ENCODE assay signal across 20 cellular contexts in the genomic region with DNA sequence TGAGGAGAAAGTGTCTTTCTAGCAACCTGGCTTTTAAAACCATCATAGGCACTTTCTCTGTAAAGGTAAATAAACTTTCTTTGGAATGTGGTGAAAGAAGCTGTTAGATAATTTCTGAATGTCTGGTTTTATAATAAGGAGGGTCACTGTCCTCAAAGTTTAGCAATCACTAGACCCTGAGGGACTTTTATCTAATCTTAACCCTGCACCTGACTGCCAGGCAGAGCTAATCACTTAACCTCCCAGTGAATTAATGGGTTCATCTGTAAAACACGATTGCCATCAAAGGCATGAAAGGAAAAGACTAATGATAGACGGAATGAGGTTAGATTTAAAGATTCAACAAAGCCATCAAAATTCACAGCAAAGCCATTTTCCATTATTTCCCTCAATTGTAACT.
"Had no signal": no experiment of that assay in that cellular context is flagged by ENCODE, and none has a peak within 500 bp of the region (broad histone marks: within the 10 kb centered on the region; RNA-seq: fewer than 3 reads in every experiment).

No MANE protein-coding gene starts in this region.

- H3K27ac Mint-ChIP-seq: activated CD4-positive, alpha-beta memory T cell treated with anti-CD3 and anti-CD28 coated beads for 36 hours; activated CD4-positive, alpha-beta T cell treated with anti-CD3 and anti-CD28 coated beads for 36 hours; activated CD8-positive, alpha-beta memory T cell treated with anti-CD3 and anti-CD28 coated beads, Interleukin-2, amount 10 ng/mL, durations not matched to agents 7 days and 5 days; activated naive CD4-positive, alpha-beta T cell treated with anti-CD3 and anti-CD28 coated beads, Interleukin-2, amount 10 ng/mL, durations not matched to agents 7 days and 5 days; activated T-helper 2 cell treated with anti-CD3 and anti-CD28 coated beads, Interferon-gamma antibody, Interleukin-2, Interleukin-4, amounts not matched to agents 10 μg/mL and 5 μg/mL and 100 μg/mL, durations not matched to agents 14 hours and 24 hours and 36 hours; effector memory CD8-positive, alpha-beta T cell; stimulated activated naive CD8-positive, alpha-beta T cell treated with anti-CD3 and anti-CD28 coated beads, Interleukin-15, amount 100 ng/mL, for 72 hours had no signal

- H3K4me1 ChIP-seq: ascending aorta, prostate gland, right lobe of liver had no signal

- H3K4me1 Mint-ChIP-seq: stimulated activated naive CD8-positive, alpha-beta T cell treated with anti-CD3 and anti-CD28 coated beads, Interleukin-15, amount 100 ng/mL, for 72 hours had no signal

- H3K4me3 Mint-ChIP-seq: activated CD4-positive, alpha-beta memory T cell treated with anti-CD3 and anti-CD28 coated beads for 36 hours; activated CD4-positive, alpha-beta T cell treated with anti-CD3 and anti-CD28 coated beads for 36 hours; activated CD8-positive, alpha-beta memory T cell treated with anti-CD3 and anti-CD28 coated beads, Interleukin-2, amount 10 ng/mL, durations not matched to agents 7 days and 5 days; activated naive CD4-positive, alpha-beta T cell treated with anti-CD3 and anti-CD28 coated beads, Interleukin-2, amount 10 ng/mL, durations not matched to agents 7 days and 5 days; effector memory CD8-positive, alpha-beta T cell; stimulated activated naive CD8-positive, alpha-beta T cell treated with anti-CD3 and anti-CD28 coated beads, Interleukin-15, amount 100 ng/mL, for 72 hours; type B pancreatic cell had no signal

- H3K27me3 Mint-ChIP-seq: activated CD4-positive, alpha-beta memory T cell treated with anti-CD3 and anti-CD28 coated beads for 36 hours; activated naive CD4-positive, alpha-beta T cell treated with anti-CD3 and anti-CD28 coated beads, Interleukin-2, amount 10 ng/mL, durations not matched to agents 7 days and 5 days; effector memory CD8-positive, alpha-beta T cell; stimulated activated naive CD8-positive, alpha-beta T cell treated with anti-CD3 and anti-CD28 coated beads, Interleukin-15, amount 100 ng/mL, for 72 hours had no signal

- FAIRE-seq: bronchial epithelial cell, frontal cortex had no signal

- H3K36me3 ChIP-seq: ascending aorta, heart left ventricle, prostate gland, right lobe of liver, WERI-Rb-1 had no signal

- H3K9me3 ChIP-seq: ascending aorta, heart left ventricle, prostate gland, right lobe of liver had no signal

- ATAC-seq: activated CD4-positive, alpha-beta T cell treated with anti-CD3 and anti-CD28 coated beads for 36 hours; activated CD8-positive, alpha-beta memory T cell treated with anti-CD3 and anti-CD28 coated beads, Interleukin-2, amount 10 ng/mL, durations not matched to agents 7 days and 5 days; effector memory CD8-positive, alpha-beta T cell; heart left ventricle; left colon; right lobe of liver; stimulated activated naive CD8-positive, alpha-beta T cell treated with anti-CD3 and anti-CD28 coated beads, Interleukin-15, amount 100 ng/mL, for 72 hours had no signal

- H3K9me3 Mint-ChIP-seq: activated CD4-positive, alpha-beta memory T cell treated with anti-CD3 and anti-CD28 coated beads for 36 hours; activated naive CD4-positive, alpha-beta T cell treated with anti-CD3 and anti-CD28 coated beads, Interleukin-2, amount 10 ng/mL, durations not matched to agents 7 days and 5 days; activated T-helper 2 cell treated with anti-CD3 and anti-CD28 coated beads, Interferon-gamma antibody, Interleukin-2, Interleukin-4, amounts not matched to agents 10 μg/mL and 5 μg/mL and 100 μg/mL, durations not matched to agents 14 hours and 24 hours and 36 hours; stimulated activated naive CD8-positive, alpha-beta T cell treated with anti-CD3 and anti-CD28 coated beads, Interleukin-15, amount 100 ng/mL, for 72 hours; type B pancreatic cell had no signal

- H3K4me3 ChIP-seq: ascending aorta, heart left ventricle, lung, prostate gland, right lobe of liver had no signal

- H3K27me3 ChIP-seq: ascending aorta, heart left ventricle, right lobe of liver had no signal

- H3K27ac ChIP-seq: ascending aorta, heart left ventricle, prostate gland, right lobe of liver, WERI-Rb-1 had no signal

- H3K36me3 Mint-ChIP-seq: activated CD4-positive, alpha-beta memory T cell treated with anti-CD3 and anti-CD28 coated beads for 36 hours; activated CD8-positive, alpha-beta memory T cell treated with anti-CD3 and anti-CD28 coated beads, Interleukin-2, amount 10 ng/mL, durations not matched to agents 7 days and 5 days; activated naive CD4-positive, alpha-beta T cell treated with anti-CD3 and anti-CD28 coated beads, Interleukin-2, amount 10 ng/mL, durations not matched to agents 7 days and 5 days; type B pancreatic cell had no signal

- DNase-seq: activated CD4-positive, alpha-beta memory T cell treated with anti-CD3 and anti-CD28 coated beads for 36 hours; activated CD4-positive, alpha-beta T cell treated with anti-CD3 and anti-CD28 coated beads for 36 hours; activated CD8-positive, alpha-beta memory T cell treated with anti-CD3 and anti-CD28 coated beads, Interleukin-2, amount 10 ng/mL, durations not matched to agents 7 days and 5 days; activated naive CD4-positive, alpha-beta T cell treated with anti-CD3 and anti-CD28 coated beads, Interleukin-2, amount 10 ng/mL, durations not matched to agents 7 days and 5 days; activated T-cell treated with anti-CD3 and anti-CD28 coated beads, Interleukin-2, amount 50 U/mL, for 1 hour; effector memory CD8-positive, alpha-beta T cell; heart left ventricle; left colon; midbrain; right lobe of liver; stimulated activated naive CD8-positive, alpha-beta T cell treated with anti-CD3 and anti-CD28 coated beads, Interleukin-15, amount 100 ng/mL, for 72 hours; T-helper 9 cell; WERI-Rb-1 had no signal
